Comparison of ENCODE assay signal across 27 cellular contexts in the genomic region with DNA sequence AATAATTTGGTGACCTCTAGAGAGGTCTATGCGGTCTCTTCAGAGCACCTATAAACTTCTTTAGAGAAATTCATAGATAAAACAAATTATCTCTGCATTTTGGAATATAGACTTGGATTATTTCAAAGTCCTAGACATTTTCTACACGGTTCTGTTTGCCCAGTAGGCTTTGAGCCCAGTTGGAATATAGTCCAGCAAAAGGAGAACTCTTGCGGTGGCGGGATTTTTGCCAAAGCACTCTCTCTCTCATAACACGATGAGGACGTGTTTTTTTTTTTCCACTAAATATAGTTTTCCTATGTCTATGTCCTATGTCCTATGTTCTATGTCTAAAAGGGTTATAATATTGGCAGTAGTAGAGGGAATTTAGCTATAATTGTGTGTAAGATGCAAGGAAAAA.
"Had no signal": no experiment of that assay in that cellular context is flagged by ENCODE, and none has a peak within 500 bp of the region (broad histone marks: within the 10 kb centered on the region; RNA-seq: fewer than 3 reads in every experiment).

No MANE protein-coding gene starts in this region.

- H3K79me2 ChIP-seq: parathyroid adenoma had no signal

- H3K4me3 ChIP-seq: mucosa of descending colon, suprapubic skin, transverse colon, uterus had no signal

- H3K4me1 ChIP-seq: parathyroid adenoma, uterus had no signal

- H3K27me3 Mint-ChIP-seq: activated B cell treated with CpG ODN at 0.5 μM for 24 hours; activated naive CD8-positive, alpha-beta T cell; activated T-cell treated with anti-CD3 and anti-CD28 coated beads, Interleukin-2, amount 50 U/mL, for 24 hours; effector memory CD8-positive, alpha-beta T cell had no signal

- H3K4me3 Mint-ChIP-seq: activated B cell treated with CpG ODN at 0.5 μM for 24 hours; activated CD4-positive, alpha-beta T cell treated with anti-CD3 and anti-CD28 coated beads for 36 hours; activated naive CD8-positive, alpha-beta T cell; activated T-cell treated with anti-CD3 and anti-CD28 coated beads, Interleukin-2, amount 50 U/mL, for 24 hours; effector memory CD8-positive, alpha-beta T cell; T-helper 1 cell treated with Interleukin-12 subunit alpha and Interleukin-12 subunit beta and Interleukin-4 antibody, amounts not matched to agents 30 μg/mL and 1 μg/mL, for 36 hours had no signal

- H3K9me3 ChIP-seq: mucosa of descending colon, suprapubic skin, transverse colon, uterus had no signal

- H3K27ac Mint-ChIP-seq: activated B cell treated with CpG ODN at 0.5 μM for 24 hours; activated CD4-positive, alpha-beta T cell treated with anti-CD3 and anti-CD28 coated beads for 36 hours; activated naive CD8-positive, alpha-beta T cell; activated T-cell treated with anti-CD3 and anti-CD28 coated beads, Interleukin-2, amount 50 U/mL, for 24 hours; activated T-helper 2 cell treated with anti-CD3 and anti-CD28 coated beads, Interferon-gamma antibody, Interleukin-2, Interleukin-4, amounts not matched to agents 10 μg/mL and 5 μg/mL and 100 μg/mL, durations not matched to agents 14 hours and 24 hours and 36 hours; effector memory CD8-positive, alpha-beta T cell; T-helper 1 cell treated with Interleukin-12 subunit alpha and Interleukin-12 subunit beta and Interleukin-4 antibody, amounts not matched to agents 30 μg/mL and 1 μg/mL, for 36 hours had no signal

- ATAC-seq: activated CD4-positive, alpha-beta T cell treated with anti-CD3 and anti-CD28 coated beads for 36 hours; effector memory CD8-positive, alpha-beta T cell; esophagus mucosa; left ventricle myocardium superior; mucosa of descending colon; stimulated activated naive CD8-positive, alpha-beta T cell treated with anti-CD3 and anti-CD28 coated beads, Interleukin-15, Interleukin-2, amounts not matched to agents 100 U/mL and 50 U/mL, for 24 hours had no signal

- H3K9me3 Mint-ChIP-seq: activated B cell treated with CpG ODN at 0.5 μM for 24 hours; activated T-cell treated with anti-CD3 and anti-CD28 coated beads, Interleukin-2, amount 50 U/mL, for 24 hours; activated T-helper 2 cell treated with anti-CD3 and anti-CD28 coated beads, Interferon-gamma antibody, Interleukin-2, Interleukin-4, amounts not matched to agents 10 μg/mL and 5 μg/mL and 100 μg/mL, durations not matched to agents 14 hours and 24 hours and 36 hours; effector memory CD8-positive, alpha-beta T cell; T-helper 1 cell treated with Interleukin-12 subunit alpha and Interleukin-12 subunit beta and Interleukin-4 antibody, amounts not matched to agents 30 μg/mL and 1 μg/mL, for 36 hours had no signal

- H3K27me3 ChIP-seq: suprapubic skin, transverse colon, uterus had no signal

- DNase-seq: activated B cell treated with CpG ODN at 0.5 μM for 24 hours; activated CD4-positive, alpha-beta T cell treated with anti-CD3 and anti-CD28 coated beads for 36 hours; activated CD4-positive, alpha-beta T cell treated with anti-CD3 and anti-CD28 coated beads, Interleukin-2, amount 50 U/mL, for 4 hours; activated CD8-positive, alpha-beta memory T cell treated with anti-CD3 and anti-CD28 coated beads for 24 hours; activated CD8-positive, alpha-beta memory T cell treated with anti-CD3 and anti-CD28 coated beads, Interleukin-2, amount 50 U/mL, for 4 hours; activated naive CD4-positive, alpha-beta T cell; activated T-cell treated with anti-CD3 and anti-CD28 coated beads, Interleukin-2, amount 50 U/mL, for 24 hours; central memory CD4-positive, alpha-beta T cell; effector memory CD8-positive, alpha-beta T cell; foreskin fibroblast; kidney; left ventricle myocardium superior; mesenchymal stem cell; mucosa of descending colon; nucleus accumbens; stimulated activated CD4-positive, alpha-beta T cell treated with anti-CD3 and anti-CD28 coated beads, Interleukin-12 subunit alpha, Interleukin-12 subunit beta, amount 100 ng/mL, for 4 hours; stimulated activated CD4-positive, alpha-beta T cell treated with anti-CD3 and anti-CD28 coated beads, Interleukin-4, amount 100 ng/mL, for 4 hours; stimulated activated naive CD8-positive, alpha-beta T cell treated with anti-CD3 and anti-CD28 coated beads, Interleukin-15, Interleukin-2, amounts not matched to agents 100 U/mL and 50 U/mL, for 24 hours; T1000; transverse colon; uterus had no signal

- H3K27ac ChIP-seq: parathyroid adenoma, suprapubic skin, transverse colon, uterus had no signal

- H3K9ac ChIP-seq: parathyroid adenoma had no signal

- H3K36me3 Mint-ChIP-seq: activated naive CD8-positive, alpha-beta T cell had no signal

- H3K36me3 ChIP-seq: suprapubic skin, transverse colon, uterus had no signal

- H2AFZ ChIP-seq: parathyroid adenoma had no signal
